Comparison of ENCODE assay signal across 12 cellular contexts in the genomic region with DNA sequence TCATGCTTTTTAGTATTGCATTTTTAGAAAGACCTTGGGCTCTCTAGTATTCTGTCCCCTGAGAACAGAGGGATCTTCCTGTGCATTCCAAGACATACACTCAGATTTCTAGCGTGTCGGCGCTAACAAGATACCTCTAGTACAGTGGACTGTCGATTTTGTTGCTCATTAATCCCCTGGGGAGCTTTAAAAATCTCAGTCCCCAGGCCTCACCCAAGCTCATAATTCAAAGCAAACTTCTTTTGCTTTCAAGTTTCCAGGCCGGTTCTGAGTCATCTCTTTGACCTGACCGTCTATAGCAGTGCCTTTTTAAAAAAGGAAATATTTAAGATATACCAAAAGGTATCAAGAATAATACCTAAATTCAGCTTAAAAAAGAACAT.
A peak's percentile ranks its signal among the peaks of the same experiment; 100 is the strongest.
DNase-seq lines count a peak whose midpoint lies in the region; ATAC-seq, FAIRE-seq and TF ChIP-seq lines count a peak whose summit lies in the region.
"Had no signal": no experiment of that assay in that cellular context is flagged by ENCODE, and none has a peak within 500 bp of the region (broad histone marks: within the 10 kb centered on the region; RNA-seq: fewer than 3 reads in every experiment).

No MANE protein-coding gene starts in this region.

- peaks cover 24% of the 10 kb centered on the region for H3K4me1 Mint-ChIP-seq in mesothelial cell of epicardium

- peaks cover 7% of the 10 kb centered on the region for H3K4me1 ChIP-seq in BE2C
- H3K4me1 ChIP-seq: parathyroid adenoma had no signal

- peak; percentile 82 for FAIRE-seq in GM18507 (lab: Jason Lieb, UNC)

- peaks cover 15% of the 10 kb centered on the region for H3K36me3 Mint-ChIP-seq in mesothelial cell of epicardium

- no peaks in the 10 kb centered on the region for H3K27me3 ChIP-seq in BE2C

- H3K4me3 Mint-ChIP-seq in mesothelial cell of epicardium: no peak overlapping the region
- H3K4me3 Mint-ChIP-seq: activated CD4-positive, alpha-beta memory T cell treated with anti-CD3 and anti-CD28 coated beads, Interleukin-2, amount 10 ng/mL, durations not matched to agents 7 days and 5 days had no signal

- H3K9me3 ChIP-seq in BE2C: no peaks in the 10 kb centered on the region

- DNase-seq in GM18507 (ENCODE audit: extremely low spot score, insufficient read length, low read depth): no peak
- DNase-seq in NCI-H460 (ENCODE audit: extremely low read depth, low read depth): peak; percentile 74
- no peak for DNase-seq in mesothelial cell of epicardium (ENCODE audit: low spot score in 2 of 2, unreplicated experiment in 2 of 2)
- DNase-seq in SK-N-DZ (ENCODE audit: low spot score): no peak
- DNase-seq in NCI-H2196 treated with DMSO at 0.1 percent for 48 hours (lab: John Stamatoyannopoulos, UW; ENCODE audit: unreplicated experiment): no peak
- no peak for DNase-seq in NOMO-1 treated with DMSO at 0.1 percent for 48 hours (lab: John Stamatoyannopoulos, UW; ENCODE audit: unreplicated experiment)
- no peak for DNase-seq in BE2C
- DNase-seq: activated CD4-positive, alpha-beta memory T cell treated with anti-CD3 and anti-CD28 coated beads, Interleukin-2, amount 10 ng/mL, durations not matched to agents 7 days and 5 days; GDM1; NCI-H1092 had no signal

- H3K36me3 ChIP-seq in BE2C: no peaks in the 10 kb centered on the region

- peak overlapping the region; percentile 3 for H3K27ac Mint-ChIP-seq in mesothelial cell of epicardium
- H3K27ac Mint-ChIP-seq: activated CD4-positive, alpha-beta memory T cell treated with anti-CD3 and anti-CD28 coated beads, Interleukin-2, amount 10 ng/mL, durations not matched to agents 7 days and 5 days had no signal

- no peak overlapping the region for H3K4me3 ChIP-seq in BE2C (ENCODE audit: low read depth, low read length)

- H3K27me3 Mint-ChIP-seq in mesothelial cell of epicardium (ENCODE audit: low read depth): no peaks in the 10 kb centered on the region
- H3K27me3 Mint-ChIP-seq: activated CD4-positive, alpha-beta memory T cell treated with anti-CD3 and anti-CD28 coated beads, Interleukin-2, amount 10 ng/mL, durations not matched to agents 7 days and 5 days had no signal

- peaks cover 17% of the 10 kb centered on the region for H3K9me3 Mint-ChIP-seq in mesothelial cell of epicardium
- H3K9me3 Mint-ChIP-seq: activated CD4-positive, alpha-beta memory T cell treated with anti-CD3 and anti-CD28 coated beads, Interleukin-2, amount 10 ng/mL, durations not matched to agents 7 days and 5 days had no signal

- ATAC-seq in HG02571 (IDR thresholded peaks at IDR 0.05; ENCODE audit: unreplicated experiment): peak; percentile 80

- TF ChIP-seq CTCF in mesothelial cell of epicardium (IDR thresholded peaks at IDR 0.05; ENCODE audit: unreplicated experiment): no peak
- no peak for TF ChIP-seq CTCF in BE2C (IDR thresholded peaks at IDR 0.05; ENCODE audit: low read depth, low read length)
